ENCODE assay signal across 9 cellular contexts in genomic region chr9:70407081-70407503, GRCh38. TPM values are rescaled to one million over a fixed set of nuclear protein-coding genes. Genes with fewer than 3 reads are reported as not detected.
DNase-seq lines count a peak whose midpoint lies in the region; ATAC-seq and TF ChIP-seq lines count a peak whose summit lies in the region.
"Had no signal": no experiment of that assay in that cellular context is flagged by ENCODE, and none has a peak within 500 bp of the region (broad histone marks: within the 10 kb centered on the region; RNA-seq: fewer than 3 reads in every experiment).

No MANE protein-coding gene starts in this region.

- H3K79me2 ChIP-seq in osteoblast (ENCODE audit: insufficient read depth, low read length) = peaks cover 95% of the 10 kb centered on the region

- no peak overlapping the region for H3K4me3 ChIP-seq in CD4-positive, alpha-beta memory T cell (ENCODE audit: low read length in 2 of 2)
- H3K4me3 ChIP-seq in duodenal mucosa (ENCODE audit: low read depth in 1 of 2, low read length in 2 of 2) (peak overlapping the region in 1 of 2 donors; percentile 15), osteoblast (ENCODE audit: insufficient read depth, low read length) (no peak overlapping the region)

- peaks cover 86% of the 10 kb centered on the region for H3K4me1 ChIP-seq in CD4-positive, alpha-beta memory T cell (ENCODE audit: insufficient read depth, low read length)
- H3K4me1 ChIP-seq in duodenal mucosa (ENCODE audit: control insufficient read depth in 1 of 2, insufficient read depth in 2 of 2, low read length in 2 of 2) (peaks cover 46 to 56% of the 10 kb centered on the region in 2 donors), osteoblast (ENCODE audit: insufficient read depth, low read length) (peaks cover 75% of the 10 kb centered on the region)

- H3K9me3 Mint-ChIP-seq in CD4-positive, alpha-beta memory T cell = no peaks in the 10 kb centered on the region

- peak overlapping the region; percentile 64 for H3K4me2 ChIP-seq in osteoblast (ENCODE audit: insufficient read depth, low read length)

- intact Hi-C loops in CD4-positive, alpha-beta memory T cell (cut with micrococcal nuclease) = no loop called here

- H3K4me1 Mint-ChIP-seq in CD4-positive, alpha-beta memory T cell = peaks cover 67 to 92% (median 80%) of the 10 kb centered on the region in 4 donors

- POLR2A ChIA-PET in CD4-positive, alpha-beta memory T cell (lab: Charles Lee; ENCODE audit: partially characterized antibody) = interaction anchor here (1.5 to 7.1 kb wide), 2 partner anchors 13 to 16 kb away, joined by 4 to 69 read pairs; no protein-coding TSS in a partner anchor

- H3K27me3 Mint-ChIP-seq in CD4-positive, alpha-beta memory T cell = no peaks in the 10 kb centered on the region

- H3K36me3 Mint-ChIP-seq in CD4-positive, alpha-beta memory T cell = peaks cover 0 to 12% of the 10 kb centered on the region in 2 donors

- no peaks in the 10 kb centered on the region for H3K27me3 ChIP-seq in CD4-positive, alpha-beta memory T cell (ENCODE audit: insufficient read depth, low read length)
- no peaks in the 10 kb centered on the region for H3K27me3 ChIP-seq in duodenal mucosa (ENCODE audit: control insufficient read depth in 1 of 2, insufficient read depth in 2 of 2, low read length in 2 of 2)
- no peaks in the 10 kb centered on the region for H3K27me3 ChIP-seq in osteoblast (ENCODE audit: insufficient read depth, low read length)

- H3K9ac ChIP-seq in duodenal mucosa (ENCODE audit: low read depth in 1 of 2, low read length in 2 of 2) = peak overlapping the region in 1 of 2 donors; percentile 5

- H3K36me3 ChIP-seq in CD4-positive, alpha-beta memory T cell (ENCODE audit: insufficient read depth, low read length) = no peaks in the 10 kb centered on the region
- H3K36me3 ChIP-seq in duodenal mucosa (ENCODE audit: control insufficient read depth in 1 of 2, insufficient read depth in 2 of 2, low read length in 2 of 2) (peaks cover 0 to 4% of the 10 kb centered on the region in 2 donors), osteoblast (ENCODE audit: insufficient read depth, low read length) (peaks cover 6% of the 10 kb centered on the region)

- H3K9me3 ChIP-seq in CD4-positive, alpha-beta memory T cell (ENCODE audit: control insufficient read depth in 1 of 2, low read length in 2 of 2) = no peaks in the 10 kb centered on the region
- H3K9me3 ChIP-seq in duodenal mucosa (ENCODE audit: control insufficient read depth in 1 of 2, low read length in 2 of 2) (no peaks in the 10 kb centered on the region), osteoblast (ENCODE audit: low read depth, low read length) (no peaks in the 10 kb centered on the region)

- no peak for ATAC-seq in GM19467 (IDR thresholded peaks at IDR 0.05; ENCODE audit: unreplicated experiment)
- ATAC-seq in GM21423 (IDR thresholded peaks at IDR 0.05; ENCODE audit: unreplicated experiment) = no peak

- H3K4me3 Mint-ChIP-seq in CD4-positive, alpha-beta memory T cell = peak overlapping the region in 7 of 8 donors; percentile 32 to 89 (median 79)

- peak overlapping the region; percentile 14 for H3K27ac ChIP-seq in CD4-positive, alpha-beta memory T cell (ENCODE audit: low read depth, low read length)
- H3K27ac ChIP-seq in duodenal mucosa (ENCODE audit: low read depth, low read length) (peak overlapping the region; percentile 53), osteoblast (ENCODE audit: low read depth, low read length) (peak overlapping the region; percentile 99)

- peaks cover 11% of the 10 kb centered on the region for H4K20me1 ChIP-seq in osteoblast (ENCODE audit: insufficient read depth, low read length)

- DNase-seq in CD4-positive, alpha-beta memory T cell = no peak
- peak; percentile 75 for DNase-seq in NCI-H226
- no peak for DNase-seq in osteoblast (ENCODE audit: insufficient read length, low spot score, missing footprints)
- no peak for DNase-seq in NCI-H524 treated with DMSO at 0.1 percent for 48 hours (lab: John Stamatoyannopoulos, UW)
- DNase-seq in NCI-H526 (lab: John Stamatoyannopoulos, UW) = no peak
- DNase-seq: NK-92 treated with Interleukin-12 subunit alpha and Interleukin-12 subunit beta, amount 100 ng/mL, for 24 hours had no signal

- H3K27ac Mint-ChIP-seq in CD4-positive, alpha-beta memory T cell = peak overlapping the region in 5 of 7 donors; percentile 29 to 81 (median 74)

- H2AFZ ChIP-seq in osteoblast (ENCODE audit: low read length) = no peak overlapping the region

- TF ChIP-seq CTCF in osteoblast (IDR thresholded peaks at IDR 0.05; ENCODE audit: extremely low read depth, low read depth, low read length) = no peak

- CTCF ChIA-PET in CD4-positive, alpha-beta memory T cell (lab: Charles Lee; ENCODE audit: partially characterized antibody) = interaction anchor here (1.2 to 2.2 kb wide), 2 partner anchors 63 to 78 kb away, joined by 3 to 6 read pairs; no protein-coding TSS in a partner anchor

RNA-seq across cellular contexts. Expression of gene KLF9, which starts 7.4 kb away (rescaled TPM):
- total RNA-seq in CD4-positive, alpha-beta memory T cell = 10 to 100 TPM; 18.6 to 20.6 TPM
- polyA plus RNA-seq in CD4-positive, alpha-beta memory T cell = 1 to 10 TPM; 1.3 to 4.1 TPM
- total RNA-seq in osteoblast = 46.9 and 51.8 TPM in 2 replicates

Comparison
In these comparisons a context has a peak if more than half of its experiments do, and no peak if none do; other contexts are left out.
1. H3K27ac ChIP-seq: peak in every context shown above with its lines; median percentile 99 in osteoblast; 53 in duodenal mucosa; 14 in CD4-positive, alpha-beta memory T cell.